Comparison of ENCODE assay signal across 8 cellular contexts in the genomic region with DNA sequence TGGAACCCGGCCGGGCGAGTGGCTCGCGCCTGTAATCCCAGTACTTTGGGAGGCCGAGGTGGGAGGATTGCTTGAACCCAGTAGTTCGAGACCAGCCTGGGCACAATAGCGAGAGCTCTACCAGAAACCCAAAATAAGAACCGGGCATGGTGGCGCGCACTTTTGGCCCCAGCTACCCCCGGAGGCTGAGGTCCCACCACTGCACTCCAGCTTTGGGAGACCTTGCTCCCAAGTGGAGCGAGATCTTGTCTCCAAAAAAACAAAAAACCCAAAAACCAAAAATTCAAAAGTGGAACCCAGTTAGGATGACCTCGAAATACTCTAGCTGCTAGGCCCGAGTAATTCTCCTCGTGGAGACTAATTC. TPM values are rescaled to one million over a fixed set of nuclear protein-coding genes. Genes with fewer than 3 reads are reported as not detected.
DNase-seq lines count a peak whose midpoint lies in the region; ATAC-seq, FAIRE-seq and TF ChIP-seq lines count a peak whose summit lies in the region.

No MANE protein-coding gene starts in this region.

- no peaks in the 10 kb centered on the region for H3K27me3 ChIP-seq in CD4-positive, alpha-beta memory T cell (ENCODE audit: insufficient read depth, low read length)
- H3K27me3 ChIP-seq in OCI-LY1 (ENCODE audit: insufficient read depth, low read length): no peaks in the 10 kb centered on the region
- H3K27me3 ChIP-seq in H1 (replicated peaks in 1 of 4; ENCODE audit: control insufficient read depth in 3 of 4, extremely low read depth in 1 of 4, insufficient read depth in 3 of 4, low read length in 3 of 4): no peaks in the 10 kb centered on the region
- no peaks in the 10 kb centered on the region for H3K27me3 ChIP-seq in neuron (ENCODE audit: insufficient read depth, low read length)

- H3K23me2 ChIP-seq in H1 (ENCODE audit: low read depth, low read length): no peaks in the 10 kb centered on the region; the same call in 1 of the 2 replicates

- H3K79me2 ChIP-seq in OCI-LY1 (ENCODE audit: insufficient read depth, low read length): peaks cover 24% of the 10 kb centered on the region
- H3K79me2 ChIP-seq in H1 (ENCODE audit: control insufficient read depth in 1 of 2, insufficient read depth in 2 of 2, low read length in 2 of 2): peaks cover 3 to 32% of the 10 kb centered on the region in 2 experiments; a peak in 3 of 4 replicates

- no peak for TF ChIP-seq POLR2A in H1 (IDR thresholded peaks at IDR 0.05; ENCODE audit: control extremely low read depth in 1 of 2, low read depth in 2 of 2, low read length in 2 of 2)

- no peak for FAIRE-seq in H1 (lab: Jason Lieb, UNC)

- H3K18ac ChIP-seq in H1 (ENCODE audit: extremely low read depth, low read length): no peak overlapping the region

- peak overlapping the region; percentile 86 to 94 (median 90) for H3K4me3 Mint-ChIP-seq in CD4-positive, alpha-beta memory T cell

- TF ChIP-seq EP300 in H1 (IDR thresholded peaks at IDR 0.05; ENCODE audit: borderline replicate concordance in 1 of 2, low read depth in 2 of 2, low read length in 2 of 2): no peak

- 0 out of 2 replicates have a peak overlapping the region, but pooled peaks have one; percentile 8 for H2AFZ ChIP-seq in OCI-LY1 (ENCODE audit: low read length)
- H2AFZ ChIP-seq in H1 (ENCODE audit: low read length): no peak overlapping the region
- peak overlapping the region; percentile 90 for H2AFZ ChIP-seq in neuron (ENCODE audit: low read depth, low read length)

- no peak overlapping the region for H2BK20ac ChIP-seq in H1 (ENCODE audit: low read length)

- H3K79me1 ChIP-seq in H1 (ENCODE audit: low read depth, low read length): 0 out of 2 replicates have a peak, but pooled peaks cover 2% of the 10 kb centered on the region

- H2BK5ac ChIP-seq in H1 (ENCODE audit: low read depth, low read length): peak overlapping the region; percentile 98; the same call in 1 of the 2 replicates

- CTCF ChIA-PET in CD4-positive, alpha-beta memory T cell (lab: Charles Lee; ENCODE audit: partially characterized antibody): interaction anchor here (0.9 to 1.9 kb wide), 4 partner anchors 29 to 75 kb away, joined by 3 to 10 read pairs (median 4); a partner anchor contains a TSS
- CTCF ChIA-PET in H1 (lab: Charles Lee; ENCODE audit: partially characterized antibody): interaction anchor here (0.8 to 1.6 kb wide), 6 partner anchors 29 to 164 kb away, joined by 3 read pairs; a partner anchor contains a TSS

- no peak overlapping the region for H3K4ac ChIP-seq in H1 (replicated peaks; ENCODE audit: insufficient read length, low read depth, low read length)

- DNase-seq in CD4-positive, alpha-beta memory T cell: no peak
- DNase-seq in H1 (ENCODE audit: low read depth in 1 of 2, low spot score in 2 of 2): no peak
- DNase-seq in iPS-NIHi11 (ENCODE audit: low spot score): no peak
- DNase-seq in DMS79 treated with DMSO at 0.1 percent for 48 hours (lab: John Stamatoyannopoulos, UW): no peak
- DNase-seq in occipital lobe (lab: John Stamatoyannopoulos, UW): no peak

- no peak for TF ChIP-seq RAD21 in H1 (IDR thresholded peaks at IDR 0.05 in 1 of 2, conservative IDR thresholded peaks at IDR 0.05 in 1 of 2; ENCODE audit: low read depth in 2 of 2, low read length in 2 of 2)

- no peak overlapping the region for H3K14ac ChIP-seq in H1 (ENCODE audit: insufficient read length)

- H3K36me3 Mint-ChIP-seq in CD4-positive, alpha-beta memory T cell: peaks cover 0 to 11% of the 10 kb centered on the region in 2 donors

- H3K27ac ChIP-seq in CD4-positive, alpha-beta memory T cell (ENCODE audit: low read depth, low read length): peak overlapping the region; percentile 87
- peak overlapping the region; percentile 44 for H3K27ac ChIP-seq in OCI-LY1 (ENCODE audit: low read depth, low read length, poor library complexity, severe bottlenecking)
- H3K27ac ChIP-seq in H1 (ENCODE audit: low read depth, low read length): peak overlapping the region; percentile 99; the same call in 1 of the 2 replicates

- H4K5ac ChIP-seq in H1 (ENCODE audit: insufficient read length, low read depth, low read length): no peak overlapping the region

- whole genome bisulfite sequencing in H1 (ENCODE audit: extremely low coverage in 1 of 2, insufficient coverage in 1 of 2, insufficient read length in 1 of 2, insufficient replicate concordance in 2 of 2, low coverage in 1 of 2, low lambda C conversion rate in 2 of 2, missing lambda C conversion rate in 1 of 2), 2 experiments: 39% methylated on average over 16 of the region's 16 CpGs; no CpG with 5 or more reads in 1 of the 2 experiments

- H4K20me1 ChIP-seq in OCI-LY1 (ENCODE audit: insufficient read depth, low read length): 0 out of 2 replicates have a peak, but pooled peaks cover 3% of the 10 kb centered on the region
- peaks cover 13 to 16% of the 10 kb centered on the region in 2 experiments for H4K20me1 ChIP-seq in H1 (replicated peaks in 1 of 2; ENCODE audit: control insufficient read depth in 1 of 2, insufficient read depth in 2 of 2, low read length in 2 of 2)

- H3K27me3 Mint-ChIP-seq in CD4-positive, alpha-beta memory T cell: no peaks in the 10 kb centered on the region

- no peak overlapping the region for H2BK15ac ChIP-seq in H1 (ENCODE audit: low read length)

- no peak for TF ChIP-seq CTCF in OCI-LY1 (IDR thresholded peaks at IDR 0.05; ENCODE audit: low read length)
- no peak for TF ChIP-seq CTCF in H1 (IDR thresholded peaks at IDR 0.05; ENCODE audit: control extremely low read depth in 1 of 3, insufficient read depth in 1 of 3, low read depth in 1 of 3, low read length in 3 of 3)

- intact Hi-C loops in CD4-positive, alpha-beta memory T cell (cut with micrococcal nuclease): loop anchor here (2.0 kb wide), 3 partner anchors 56 to 1724 kb away; a partner anchor contains a TSS

- no peak overlapping the region for H4K8ac ChIP-seq in H1 (ENCODE audit: extremely low read depth, insufficient read depth, low read length)

- H3K4me1 ChIP-seq in CD4-positive, alpha-beta memory T cell (ENCODE audit: insufficient read depth, low read length): peaks cover 43% of the 10 kb centered on the region
- peaks cover 29% of the 10 kb centered on the region for H3K4me1 ChIP-seq in OCI-LY1 (ENCODE audit: insufficient read depth, low read length, severe bottlenecking)
- no peaks in the 10 kb centered on the region; a peak in 2 of 7 replicates for H3K4me1 ChIP-seq in H1 (replicated peaks in 1 of 4; ENCODE audit: control insufficient read depth in 3 of 4, insufficient read depth in 4 of 4, low read length in 3 of 4)
- H3K4me1 ChIP-seq in neuron (ENCODE audit: insufficient read depth, low read length): peaks cover 18% of the 10 kb centered on the region

- H3K36me3 ChIP-seq in CD4-positive, alpha-beta memory T cell (ENCODE audit: insufficient read depth, low read length): no peaks in the 10 kb centered on the region
- H3K36me3 ChIP-seq in OCI-LY1 (ENCODE audit: insufficient read depth, low read length): peaks cover 33% of the 10 kb centered on the region
- peaks cover 5 to 29% (median 13%) of the 10 kb centered on the region in 4 experiments for H3K36me3 ChIP-seq in H1 (ENCODE audit: control insufficient read depth in 2 of 4, insufficient read depth in 4 of 4, low read length in 3 of 4)
- peaks cover 22% of the 10 kb centered on the region for H3K36me3 ChIP-seq in neuron (ENCODE audit: insufficient read depth, low read length)

- H3K9me2 ChIP-seq in OCI-LY1 (ENCODE audit: low read depth, low read length): no peaks in the 10 kb centered on the region

- H2BK120ac ChIP-seq in H1 (replicated peaks; ENCODE audit: low read depth, low read length): no peak overlapping the region

- no peak overlapping the region for H4K91ac ChIP-seq in H1 (replicated peaks; ENCODE audit: insufficient read length, low read length)

- H3K23ac ChIP-seq in H1 (ENCODE audit: insufficient read length): no peak overlapping the region

- H3F3A ChIP-seq in OCI-LY1 (ENCODE audit: insufficient read depth, low read length): no peaks in the 10 kb centered on the region; the same call in 1 of the 2 replicates

- H3K4me2 ChIP-seq in OCI-LY1 (ENCODE audit: low read length) (peak overlapping the region; percentile 99), H1 (ENCODE audit: insufficient read depth in 1 of 2, low read depth in 2 of 2, low read length in 2 of 2) (peak overlapping the region; percentile 67 to 74)

- H3K4me3 ChIP-seq in CD4-positive, alpha-beta memory T cell (ENCODE audit: low read length in 2 of 2): peak overlapping the region; percentile 66 to 96
- peak overlapping the region; percentile 81 for H3K4me3 ChIP-seq in OCI-LY1 (ENCODE audit: low read depth, low read length, poor library complexity, severe bottlenecking)
- H3K4me3 ChIP-seq in H1 (ENCODE audit: extremely low read depth in 1 of 4, insufficient read depth in 2 of 4, low read depth in 3 of 4, low read length in 4 of 4): peak overlapping the region; percentile 77 to 96 (median 80)
- H3K4me3 ChIP-seq in neuron (ENCODE audit: low read length): peak overlapping the region; percentile 55

- no peak for ATAC-seq in GM18498 (IDR thresholded peaks at IDR 0.05; ENCODE audit: unreplicated experiment)

- H3K56ac ChIP-seq in H1 (replicated peaks; ENCODE audit: insufficient read length, low read depth, low read length): no peak overlapping the region

- no peak overlapping the region for H2AK5ac ChIP-seq in H1 (ENCODE audit: low read depth, low read length)

- H3K27ac Mint-ChIP-seq in CD4-positive, alpha-beta memory T cell: peak overlapping the region; percentile 72 to 95 (median 92)

- H3K9me3 ChIP-seq in CD4-positive, alpha-beta memory T cell (ENCODE audit: control insufficient read depth in 1 of 2, low read length in 2 of 2): no peaks in the 10 kb centered on the region
- H3K9me3 ChIP-seq in OCI-LY1 (ENCODE audit: low read length): no peaks in the 10 kb centered on the region
- no peaks in the 10 kb centered on the region for H3K9me3 ChIP-seq in H1 (ENCODE audit: insufficient read depth in 2 of 2, low read depth in 1 of 2, low read length in 1 of 2)
- H3K9me3 ChIP-seq in neuron (ENCODE audit: low read length): no peaks in the 10 kb centered on the region

- POLR2A ChIA-PET in CD4-positive, alpha-beta memory T cell (lab: Charles Lee; ENCODE audit: partially characterized antibody): interaction anchor here (0.8 to 3.3 kb wide), 9 partner anchors 12 to 1723 kb away, joined by 3 to 28 read pairs (median 3); a partner anchor contains a TSS
- POLR2A ChIA-PET in H1 (lab: Charles Lee; ENCODE audit: partially characterized antibody): interaction anchor here (0.7 to 3.9 kb wide), 8 partner anchors 16 to 134 kb away, joined by 3 to 21 read pairs (median 4); a partner anchor contains a TSS

- no peaks in the 10 kb centered on the region for H3K9me3 Mint-ChIP-seq in CD4-positive, alpha-beta memory T cell

- peaks cover 19 to 48% (median 35%) of the 10 kb centered on the region in 4 donors for H3K4me1 Mint-ChIP-seq in CD4-positive, alpha-beta memory T cell

- no peak overlapping the region for H2BK12ac ChIP-seq in H1 (ENCODE audit: low read depth, low read length)

- peak overlapping the region; percentile 84 for H3K9ac ChIP-seq in OCI-LY1 (ENCODE audit: low read length)
- H3K9ac ChIP-seq in H1 (replicated peaks in 1 of 4; ENCODE audit: extremely low read depth in 1 of 4, low read depth in 3 of 4, low read length in 3 of 4): peak overlapping the region in 3 of 4 experiments; percentile 27 to 99 (median 99); a peak in 5 of 7 replicates

RNA-seq across cellular contexts. Expression of a gene that starts 0.8 kb away (rescaled TPM):
- total RNA-seq in CD4-positive, alpha-beta memory T cell: 10 to 100 TPM; 71.1 to 72.6 TPM
- 10 to 100 TPM; 62.1 to 97.8 TPM for polyA plus RNA-seq in CD4-positive, alpha-beta memory T cell
- 98.7 and 104 TPM in 2 replicates for total RNA-seq in H1 (2021; fragmentation: NEBNext Ultra II Directional; extraction: Animal tissue kit (Norgen Biotek cat#: 25700))
- polyA plus RNA-seq in H1 (2011; rRNA removed): 17.2 and 28.1 TPM in 2 replicates
- 38.5 TPM for polyA plus RNA-seq in H1 (2011; cell fraction: cytosol; rRNA removed)
- 31.0 TPM for polyA plus RNA-seq in H1 (2011; cell fraction: nucleus; rRNA removed)
- 67.3 to 95.8 TPM (median 76.8 TPM) in 4 replicates for polyA plus RNA-seq in H1 (2012, experiment 1 of 2)
- polyA plus RNA-seq in H1 (2012, experiment 2 of 2): 24.0 TPM
- polyA plus RNA-seq in H1 (2013, experiment 1 of 2): 47.8 TPM
- polyA plus RNA-seq in H1 (2013, experiment 2 of 2): 58.5 TPM
- 34.9 and 41.9 TPM in 2 replicates for polyA minus RNA-seq in H1 (2011; rRNA and poly(A)+ RNA removed)
- polyA minus RNA-seq in H1 (2011; cell fraction: cytosol; rRNA and poly(A)+ RNA removed): 23.3 TPM
- 44.8 TPM for polyA minus RNA-seq in H1 (2011; cell fraction: nucleus; rRNA and poly(A)+ RNA removed)
- total RNA-seq in occipital lobe: 42.3 TPM

RNA-seq across cellular contexts. Expression of a gene that starts 20.4 kb away (rescaled TPM):
- 10 to 100 TPM; 45.2 to 46.0 TPM for total RNA-seq in CD4-positive, alpha-beta memory T cell
- 10 to 100 TPM; 72.7 to 95.3 TPM for polyA plus RNA-seq in CD4-positive, alpha-beta memory T cell
- 104 and 112 TPM in 2 replicates for total RNA-seq in H1 (2021; fragmentation: NEBNext Ultra II Directional; extraction: Animal tissue kit (Norgen Biotek cat#: 25700))
- 70.6 and 117 TPM in 2 replicates for polyA plus RNA-seq in H1 (2011; rRNA removed)
- 119 TPM for polyA plus RNA-seq in H1 (2011; cell fraction: cytosol; rRNA removed)
- polyA plus RNA-seq in H1 (2011; cell fraction: nucleus; rRNA removed): 102 TPM
- 114 to 133 TPM (median 126 TPM) in 4 replicates for polyA plus RNA-seq in H1 (2012, experiment 1 of 2)
- 17.7 TPM for polyA plus RNA-seq in H1 (2012, experiment 2 of 2)
- polyA plus RNA-seq in H1 (2013, experiment 1 of 2): 244 TPM
- 264 TPM for polyA plus RNA-seq in H1 (2013, experiment 2 of 2)
- 155 and 187 TPM in 2 replicates for polyA minus RNA-seq in H1 (2011; rRNA and poly(A)+ RNA removed)
- 150 TPM for polyA minus RNA-seq in H1 (2011; cell fraction: cytosol; rRNA and poly(A)+ RNA removed)
- polyA minus RNA-seq in H1 (2011; cell fraction: nucleus; rRNA and poly(A)+ RNA removed): 106 TPM
- 128 TPM for total RNA-seq in occipital lobe

RNA-seq across cellular contexts. Expression of a gene that starts 26.5 kb away (rescaled TPM):
- total RNA-seq in CD4-positive, alpha-beta memory T cell: not detected
- not detected for polyA plus RNA-seq in CD4-positive, alpha-beta memory T cell
- total RNA-seq in H1 (2021; fragmentation: NEBNext Ultra II Directional; extraction: Animal tissue kit (Norgen Biotek cat#: 25700)): 1.1 and 1.2 TPM in 2 replicates
- polyA plus RNA-seq in H1 (2011; rRNA removed): 1.3 and 1.5 TPM in 2 replicates
- 2.3 TPM for polyA plus RNA-seq in H1 (2011; cell fraction: cytosol; rRNA removed)
- 1.3 TPM for polyA plus RNA-seq in H1 (2011; cell fraction: nucleus; rRNA removed)
- polyA plus RNA-seq in H1 (2012, experiment 1 of 2): 0.83 to 1.6 TPM (median 1.2 TPM) in 4 replicates
- polyA plus RNA-seq in H1 (2012, experiment 2 of 2): 1.3 TPM
- polyA plus RNA-seq in H1 (2013, experiment 1 of 2): 1.3 TPM
- 1.6 TPM for polyA plus RNA-seq in H1 (2013, experiment 2 of 2)
- polyA minus RNA-seq in H1 (2011; rRNA and poly(A)+ RNA removed): 1.1 and 1.4 TPM in 2 replicates
- not detected for polyA minus RNA-seq in H1 (2011; cell fraction: cytosol; rRNA and poly(A)+ RNA removed)
- 1.8 TPM for polyA minus RNA-seq in H1 (2011; cell fraction: nucleus; rRNA and poly(A)+ RNA removed)
- total RNA-seq in occipital lobe: 0.31 TPM

RNA-seq across cellular contexts. Expression of a gene that starts 55.5 kb away (rescaled TPM):
- under 1 TPM in 1 of 2 experiments, not detected in 1; 0.55 TPM for total RNA-seq in CD4-positive, alpha-beta memory T cell
- 1 to 10 TPM; 1.3 to 1.4 TPM for polyA plus RNA-seq in CD4-positive, alpha-beta memory T cell
- total RNA-seq in H1 (2021; fragmentation: NEBNext Ultra II Directional; extraction: Animal tissue kit (Norgen Biotek cat#: 25700)): 49.0 and 49.9 TPM in 2 replicates
- polyA plus RNA-seq in H1 (2011; rRNA removed): 52.8 and 59.1 TPM in 2 replicates
- 56.4 TPM for polyA plus RNA-seq in H1 (2011; cell fraction: cytosol; rRNA removed)
- polyA plus RNA-seq in H1 (2011; cell fraction: nucleus; rRNA removed): 79.0 TPM
- polyA plus RNA-seq in H1 (2012, experiment 1 of 2): 48.3 to 52.7 TPM (median 48.6 TPM) in 4 replicates
- 17.2 TPM for polyA plus RNA-seq in H1 (2012, experiment 2 of 2)
- polyA plus RNA-seq in H1 (2013, experiment 1 of 2): 29.3 TPM
- 28.8 TPM for polyA plus RNA-seq in H1 (2013, experiment 2 of 2)
- polyA minus RNA-seq in H1 (2011; rRNA and poly(A)+ RNA removed): 134 and 137 TPM in 2 replicates
- 53.1 TPM for polyA minus RNA-seq in H1 (2011; cell fraction: cytosol; rRNA and poly(A)+ RNA removed)
- 37.9 TPM for polyA minus RNA-seq in H1 (2011; cell fraction: nucleus; rRNA and poly(A)+ RNA removed)
- total RNA-seq in occipital lobe: 49.0 TPM

Comparison
In these comparisons a context has a peak if more than half of its experiments do, and no peak if none do; other contexts are left out.
1. H3K27ac ChIP-seq: peak in every context shown above with its lines; median percentile 99 in H1; 87 in CD4-positive, alpha-beta memory T cell; 44 in OCI-LY1.